In the genomic region with DNA sequence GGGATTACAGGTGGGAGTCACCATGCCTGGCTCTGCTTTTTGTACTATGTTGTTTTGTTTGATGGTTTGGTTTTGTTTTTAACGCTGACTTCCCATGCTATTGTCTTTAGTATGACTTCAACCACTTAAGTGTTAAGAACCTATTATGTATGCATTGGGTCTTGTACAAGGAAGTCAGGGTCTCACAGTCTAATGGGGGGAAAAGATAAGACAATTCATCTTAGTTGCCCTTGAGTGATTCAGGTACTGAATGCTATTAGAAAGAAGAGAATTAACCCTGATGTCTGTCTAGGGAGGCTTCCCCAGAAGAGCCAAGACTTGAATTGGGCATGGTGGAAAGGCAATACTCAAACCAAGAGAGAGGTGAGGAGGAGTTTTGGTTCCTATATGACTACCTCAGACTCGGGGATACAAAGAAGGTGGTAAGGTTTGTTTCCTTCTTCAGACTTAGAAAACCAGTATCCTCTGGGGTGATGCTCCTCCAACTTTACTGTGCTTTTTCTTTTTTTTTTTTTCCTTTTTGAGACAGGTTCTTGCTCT, we compare ENCODE assay signal across 10 cellular contexts.
A peak's percentile ranks its signal among the peaks of the same experiment; 100 is the strongest.
DNase-seq lines count a peak whose midpoint lies in the region; ATAC-seq and TF ChIP-seq lines count a peak whose summit lies in the region.
"Had no signal": no experiment of that assay in that cellular context is flagged by ENCODE, and none has a peak within 500 bp of the region (broad histone marks: within the 10 kb centered on the region; RNA-seq: fewer than 3 reads in every experiment).

No MANE protein-coding gene starts in this region.

- no peak overlapping the region for H3K4me3 ChIP-seq in upper lobe of right lung
- no peak overlapping the region for H3K4me3 ChIP-seq in colonic mucosa

- H3K4me1 ChIP-seq in upper lobe of right lung (peaks cover 62% of the 10 kb centered on the region), colonic mucosa (peaks cover 24% of the 10 kb centered on the region)

- no peaks in the 10 kb centered on the region for H3K27me3 Mint-ChIP-seq in naive thymus-derived CD8-positive, alpha-beta T cell

- no peak for DNase-seq in activated CD4-positive, CD25-positive, alpha-beta regulatory T cell (lab: John Stamatoyannopoulos, UW)
- no peak for DNase-seq in naive thymus-derived CD8-positive, alpha-beta T cell
- no peak for DNase-seq in upper lobe of right lung
- DNase-seq in cortex of kidney (lab: John Stamatoyannopoulos, UW) = no peak
- DNase-seq in colonic mucosa = no peak
- DNase-seq: 8988T, posterior cingulate gyrus had no signal

- peaks cover 45 to 76% (median 68%) of the 10 kb centered on the region in 4 donors for H3K4me1 Mint-ChIP-seq in naive thymus-derived CD8-positive, alpha-beta T cell

- H3K36me3 ChIP-seq in upper lobe of right lung (no peaks in the 10 kb centered on the region), colonic mucosa (no peaks in the 10 kb centered on the region)

- H3K4me3 Mint-ChIP-seq in naive thymus-derived CD8-positive, alpha-beta T cell = peak overlapping the region in 1 of 10 donors; percentile 18

- no peak for TF ChIP-seq CTCF in upper lobe of right lung (IDR thresholded peaks at IDR 0.05)
- no peak for TF ChIP-seq CTCF in colonic mucosa (IDR thresholded peaks at IDR 0.05)

- H3K9ac ChIP-seq in colonic mucosa (ENCODE audit: low read depth in 2 of 2, low read length in 2 of 2) = no peak overlapping the region

- H3K27me3 ChIP-seq in upper lobe of right lung (no peaks in the 10 kb centered on the region), colonic mucosa (no peaks in the 10 kb centered on the region)

- peak overlapping the region in 8 of 10 donors; percentile 21 to 81 (median 42) for H3K27ac Mint-ChIP-seq in naive thymus-derived CD8-positive, alpha-beta T cell

- peak; percentile 84 to 85 for ATAC-seq in activated CD4-positive, CD25-positive, alpha-beta regulatory T cell treated with anti-CD3 and anti-CD28 coated beads, Interleukin-2, amount 50 U/mL, for 24 hours
- ATAC-seq in GM21423 (IDR thresholded peaks at IDR 0.05; ENCODE audit: unreplicated experiment) = peak; percentile 58
- peak; percentile 71 for ATAC-seq in HG03342 (IDR thresholded peaks at IDR 0.05; ENCODE audit: unreplicated experiment)
- no peak for ATAC-seq in naive thymus-derived CD8-positive, alpha-beta T cell
- no peak for ATAC-seq in upper lobe of right lung

- H3K9me3 ChIP-seq in upper lobe of right lung (no peaks in the 10 kb centered on the region), colonic mucosa (no peaks in the 10 kb centered on the region)

- peaks cover 0 to 17% (median 6%) of the 10 kb centered on the region in 3 donors for H3K36me3 Mint-ChIP-seq in naive thymus-derived CD8-positive, alpha-beta T cell

- intact Hi-C loops in upper lobe of right lung (cut with DNase I) = no loop called here
- intact Hi-C loops in colonic mucosa (cut with DNase I) = no loop called here

- POLR2A ChIA-PET in naive thymus-derived CD8-positive, alpha-beta T cell (lab: Charles Lee) = no interaction called here

- H3K27ac ChIP-seq in upper lobe of right lung = no peak overlapping the region
- H3K27ac ChIP-seq in colonic mucosa = no peak overlapping the region

- no peaks in the 10 kb centered on the region for H3K9me3 Mint-ChIP-seq in naive thymus-derived CD8-positive, alpha-beta T cell

Comparison
In these comparisons a context has a peak if more than half of its experiments do, and no peak if none do; other contexts are left out.
1. ATAC-seq: peak in activated CD4-positive, CD25-positive, alpha-beta regulatory T cell treated with anti-CD3 and anti-CD28 coated beads, Interleukin-2, amount 50 U/mL, for 24 hours (2 of 2), GM21423 (single experiment) and HG03342 (single experiment); none in naive thymus-derived CD8-positive, alpha-beta T cell (0 of 2) and upper lobe of right lung (single experiment).